1 cellular context compared by ENCODE assay signal in the genomic region with DNA sequence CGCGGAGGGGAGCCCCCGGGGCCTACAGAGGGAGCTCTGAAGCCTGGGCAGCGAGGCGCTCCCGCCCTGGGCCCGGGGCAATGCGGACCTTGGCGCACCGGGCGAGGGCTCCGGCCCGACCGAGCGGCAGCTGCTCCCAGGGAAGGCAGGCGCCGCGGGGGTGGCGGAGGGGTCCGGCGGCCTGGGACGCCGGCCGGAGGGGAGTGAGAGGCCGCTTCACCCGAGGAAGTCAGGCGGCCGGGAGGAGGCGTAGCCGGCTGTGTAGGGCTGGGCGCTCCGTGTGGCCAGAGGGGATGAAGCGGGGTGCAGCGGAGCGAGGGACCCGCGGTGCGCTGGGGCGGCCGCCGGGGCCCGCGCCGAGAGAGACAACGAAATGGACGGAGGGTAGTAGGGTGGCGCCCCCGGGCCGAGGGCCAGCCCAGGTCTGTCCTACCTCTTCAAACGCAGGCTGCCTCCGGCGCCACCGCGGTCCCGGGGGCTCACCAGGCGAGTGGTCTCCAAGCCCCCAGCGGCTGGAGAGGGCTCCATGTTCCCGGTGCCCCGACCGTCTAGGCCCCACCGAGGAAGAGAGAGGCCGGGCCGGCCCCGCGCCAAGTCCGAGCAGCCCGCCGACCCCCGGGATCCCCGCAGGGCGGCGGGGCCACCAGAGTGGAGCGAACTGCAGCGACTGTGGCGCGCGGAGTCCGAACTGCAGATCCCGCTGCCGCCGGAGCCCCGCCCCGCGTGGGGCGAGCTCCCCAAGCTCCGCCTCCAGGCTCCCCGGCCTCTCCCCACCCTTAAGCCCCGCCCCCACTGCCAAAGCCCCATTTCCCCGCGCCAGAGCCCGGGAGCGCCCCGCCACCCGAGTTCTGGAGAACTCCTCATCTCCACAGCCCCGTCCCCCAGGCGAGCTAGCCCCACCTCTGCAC.
A peak's percentile ranks its signal among the peaks of the same experiment; 100 is the strongest.
TF ChIP-seq lines count a peak whose summit lies in the region.

A gene with protein sequence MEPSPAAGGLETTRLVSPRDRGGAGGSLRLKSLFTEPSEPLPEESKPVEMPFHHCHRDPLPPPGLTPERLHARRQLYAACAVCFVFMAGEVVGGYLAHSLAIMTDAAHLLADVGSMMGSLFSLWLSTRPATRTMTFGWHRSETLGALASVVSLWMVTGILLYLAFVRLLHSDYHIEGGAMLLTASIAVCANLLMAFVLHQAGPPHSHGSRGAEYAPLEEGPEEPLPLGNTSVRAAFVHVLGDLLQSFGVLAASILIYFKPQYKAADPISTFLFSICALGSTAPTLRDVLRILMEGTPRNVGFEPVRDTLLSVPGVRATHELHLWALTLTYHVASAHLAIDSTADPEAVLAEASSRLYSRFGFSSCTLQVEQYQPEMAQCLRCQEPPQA (minus strand): TSS at position 669 of the 908 bp plus-strand sequence. CDS start 141 bp downstream, at position 528.

TF ChIP-seq in H1, 55 proteins besides CTCF, POLR2A, EP300 and RAD21:
- TF ChIP-seq POU5F1 (IDR thresholded peaks at IDR 0.05; ENCODE audit: low read depth, low read length) (no peak), SUZ12 (IDR thresholded peaks at IDR 0.05; ENCODE audit: low read length) (peak; percentile 2; the same call in 1 of the 2 replicates), BACH1 (IDR thresholded peaks at IDR 0.05; ENCODE audit: low read length) (no peak), CBX8 (IDR thresholded peaks at IDR 0.05; ENCODE audit: borderline replicate concordance, low read depth, low read length) (no peak), SIX5 (IDR thresholded peaks at IDR 0.05; ENCODE audit: low read depth, low read length) (no peak), ZNF274 (IDR thresholded peaks at IDR 0.05; ENCODE audit: borderline replicate concordance, extremely low read depth, low read length) (no peak), KDM5A (IDR thresholded peaks at IDR 0.05; ENCODE audit: low read length) (no peak), TAF7 (optimal IDR thresholded peaks at IDR 0.05; ENCODE audit: borderline replicate concordance, low read depth, low read length) (no peak), TCF12 (IDR thresholded peaks at IDR 0.05; ENCODE audit: low read depth, low read length) (no peak), CEBPB (IDR thresholded peaks at IDR 0.05; ENCODE audit: low read depth, low read length) (no peak), HDAC2 (IDR thresholded peaks at IDR 0.05; ENCODE audit: borderline replicate concordance in 1 of 2, low read depth in 2 of 2, low read length in 2 of 2) (peak in 1 of 2 experiments; percentile 23; a peak in 1 of 4 replicates), SP1 (IDR thresholded peaks at IDR 0.05; ENCODE audit: low read depth, low read length) (no peak), RNF2 (IDR thresholded peaks at IDR 0.05; ENCODE audit: borderline replicate concordance, low read depth, low read length, missing control alignments, poor library complexity, severe bottlenecking) (peak; percentile 14), FOSL1 (IDR thresholded peaks at IDR 0.05; ENCODE audit: insufficient read depth, low read depth, low read length) (no peak), EZH2 (IDR thresholded peaks at IDR 0.05; ENCODE audit: low read depth, low read length, severe bottlenecking) (no peak), BCL11A (IDR thresholded peaks at IDR 0.05; ENCODE audit: low read depth in 2 of 2, low read length in 2 of 2) (no peak), SP2 (IDR thresholded peaks at IDR 0.05; ENCODE audit: low read length) (no peak), ASH2L (IDR thresholded peaks at IDR 0.05; ENCODE audit: low read length) (peak; percentile 64), POLR2AphosphoS5 (IDR thresholded peaks at IDR 0.05; ENCODE audit: low read depth, low read length) (no peak), SIRT6 (IDR thresholded peaks at IDR 0.05; ENCODE audit: low read length) (no peak), RFX5 (IDR thresholded peaks at IDR 0.05; ENCODE audit: borderline replicate concordance, low read depth, low read length) (no peak), HDAC6 (IDR thresholded peaks at IDR 0.05; ENCODE audit: low read depth, low read length) (no peak), SAP30 (IDR thresholded peaks at IDR 0.05; ENCODE audit: insufficient read depth, insufficient replicate concordance, low read length) (no peak), JUN (IDR thresholded peaks at IDR 0.05; ENCODE audit: low read depth, low read length) (no peak), SIN3A (conservative IDR thresholded peaks at IDR 0.05 in 1 of 2, IDR thresholded peaks at IDR 0.05 in 1 of 2; ENCODE audit: low read depth in 1 of 2, low read length in 2 of 2) (peak in 1 of 2 experiments; percentile 35; a peak in 1 of 4 replicates), JUND (IDR thresholded peaks at IDR 0.05; ENCODE audit: low read length) (no peak), TBP (IDR thresholded peaks at IDR 0.05; ENCODE audit: low read depth, low read length) (no peak), RXRA (IDR thresholded peaks at IDR 0.05; ENCODE audit: insufficient read depth, low read depth, low read length) (no peak), CREB1 (IDR thresholded peaks at IDR 0.05) (no peak), KDM4A (IDR thresholded peaks at IDR 0.05; ENCODE audit: low read depth, low read length, severe bottlenecking) (peak; percentile 99), SP4 (IDR thresholded peaks at IDR 0.05; ENCODE audit: low read length) (no peak), NRF1 (IDR thresholded peaks at IDR 0.05; ENCODE audit: low read depth, low read length) (no peak), CTBP2 (IDR thresholded peaks at IDR 0.05; ENCODE audit: borderline replicate concordance, insufficient read depth, insufficient read length, low read length) (no peak), TAF1 (IDR thresholded peaks at IDR 0.05; ENCODE audit: low read depth, low read length) (0 out of 2 replicates have a peak, but pooled peaks have one; percentile 30), RBBP5 (IDR thresholded peaks at IDR 0.05; ENCODE audit: borderline replicate concordance, low read depth, low read length) (no peak), PHF8 (conservative IDR thresholded peaks at IDR 0.05; ENCODE audit: low read depth, low read length) (peak; percentile 30)
- TF ChIP-seq, protein P1, sequence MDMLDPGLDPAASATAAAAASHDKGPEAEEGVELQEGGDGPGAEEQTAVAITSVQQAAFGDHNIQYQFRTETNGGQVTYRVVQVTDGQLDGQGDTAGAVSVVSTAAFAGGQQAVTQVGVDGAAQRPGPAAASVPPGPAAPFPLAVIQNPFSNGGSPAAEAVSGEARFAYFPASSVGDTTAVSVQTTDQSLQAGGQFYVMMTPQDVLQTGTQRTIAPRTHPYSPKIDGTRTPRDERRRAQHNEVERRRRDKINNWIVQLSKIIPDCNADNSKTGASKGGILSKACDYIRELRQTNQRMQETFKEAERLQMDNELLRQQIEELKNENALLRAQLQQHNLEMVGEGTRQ (IDR thresholded peaks at IDR 0.05; ENCODE audit: low read length) = no peak
- TF ChIP-seq, protein P2, sequence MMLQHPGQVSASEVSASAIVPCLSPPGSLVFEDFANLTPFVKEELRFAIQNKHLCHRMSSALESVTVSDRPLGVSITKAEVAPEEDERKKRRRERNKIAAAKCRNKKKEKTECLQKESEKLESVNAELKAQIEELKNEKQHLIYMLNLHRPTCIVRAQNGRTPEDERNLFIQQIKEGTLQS (IDR thresholded peaks at IDR 0.05; ENCODE audit: insufficient read depth, low read depth, low read length) = no peak
